Comparison of ENCODE assay signal across 8 cellular contexts in genomic region chr5:154189819-154190651, GRCh38. TPM values are rescaled to one million over a fixed set of nuclear protein-coding genes. Genes with fewer than 3 reads are reported as not detected.
DNase-seq lines count a peak whose midpoint lies in the region; ATAC-seq and TF ChIP-seq lines count a peak whose summit lies in the region.

No MANE protein-coding gene starts in this region.

- H3K9ac ChIP-seq in adipocyte (ENCODE audit: low read length), result peak overlapping the region; percentile 85

- H3K4me1 ChIP-seq in GM23338 (ENCODE audit: insufficient read depth) (peaks cover 44% of the 10 kb centered on the region), adipocyte (ENCODE audit: control insufficient read depth, insufficient read depth, low read length) (peaks cover 38% of the 10 kb centered on the region), left ventricle myocardium inferior (peaks cover 57% of the 10 kb centered on the region), urinary bladder (ENCODE audit: insufficient read depth) (no peaks in the 10 kb centered on the region)

- H3K27ac ChIP-seq in GM23338 (ENCODE audit: low read depth) (no peak overlapping the region), left ventricle myocardium inferior (replicated peaks) (peak overlapping the region; percentile 93), urinary bladder (ENCODE audit: low read depth) (no peak overlapping the region)

- H3K9me2 ChIP-seq in GM23338 (ENCODE audit: insufficient read depth), result no peaks in the 10 kb centered on the region

- H3K27me3 Mint-ChIP-seq in GM23338 (ENCODE audit: insufficient read depth, low read depth, poor library complexity), result peaks cover 27% of the 10 kb centered on the region
- peaks cover 60% of the 10 kb centered on the region for H3K27me3 Mint-ChIP-seq in progenitor cell of endocrine pancreas

- H3F3A ChIP-seq in GM23338 (replicated peaks; ENCODE audit: low read depth), result peaks cover 11% of the 10 kb centered on the region; the same call in 1 of the 2 replicates

- no peaks in the 10 kb centered on the region for H3K9me3 ChIP-seq in adipocyte (ENCODE audit: control insufficient read depth, low read length)
- no peaks in the 10 kb centered on the region for H3K9me3 ChIP-seq in left ventricle myocardium inferior (replicated peaks)

- H3K27me3 ChIP-seq in GM23338 (ENCODE audit: insufficient read depth), result peaks cover 54% of the 10 kb centered on the region
- H3K27me3 ChIP-seq in adipocyte (replicated peaks; ENCODE audit: control insufficient read depth, insufficient read depth, low read length), result no peaks in the 10 kb centered on the region
- no peaks in the 10 kb centered on the region for H3K27me3 ChIP-seq in left ventricle myocardium inferior (ENCODE audit: low read depth)

- H3K79me2 ChIP-seq in GM23338 (replicated peaks; ENCODE audit: insufficient read depth), result peaks cover 12% of the 10 kb centered on the region; the same call in 1 of the 2 replicates

- peaks cover 3% of the 10 kb centered on the region; the same call in 1 of the 2 replicates for H4K20me1 ChIP-seq in GM23338 (replicated peaks; ENCODE audit: insufficient read depth)

- H2AFZ ChIP-seq in GM23338, result peak overlapping the region; percentile 99

- WGBS in urinary bladder, result under 1% methylated on average over 80 of the region's 80 CpGs

- H3K4me1 Mint-ChIP-seq in GM23338 (peaks cover 47% of the 10 kb centered on the region), progenitor cell of endocrine pancreas (ENCODE audit: low read depth) (peaks cover 16% of the 10 kb centered on the region)

- TF ChIP-seq CTCF in GM23338 (conservative IDR thresholded peaks at IDR 0.05; ENCODE audit: low read depth in 2 of 2) (peak; percentile 33 to 35), left ventricle myocardium inferior (IDR thresholded peaks at IDR 0.05; ENCODE audit: borderline replicate concordance) (peak; percentile 49), progenitor cell of endocrine pancreas (IDR thresholded peaks at IDR 0.05; ENCODE audit: unreplicated experiment) (peak; percentile 50)

- peak; percentile 92 for DNase-seq in GM23338 (ENCODE audit: low spot score)
- DNase-seq in Kasumi-1 (lab: John Stamatoyannopoulos, UW), result peak; percentile 57 to 62
- DNase-seq in SW480 (ENCODE audit: low spot score), result peak; percentile 77
- DNase-seq in adipocyte (ENCODE audit: low read depth), result peak; percentile 92
- peak; percentile 89 for DNase-seq in left ventricle myocardium inferior
- DNase-seq in progenitor cell of endocrine pancreas (ENCODE audit: low spot score, unreplicated experiment), result peak; percentile 57

- peak; percentile 79 for ATAC-seq in GM23338

- H3K9me3 Mint-ChIP-seq in GM23338 (no peaks in the 10 kb centered on the region), progenitor cell of endocrine pancreas (ENCODE audit: low read depth) (no peaks in the 10 kb centered on the region)

- H3K4me3 Mint-ChIP-seq in GM23338, result peak overlapping the region; percentile 77
- peak overlapping the region; percentile 78 for H3K4me3 Mint-ChIP-seq in progenitor cell of endocrine pancreas (ENCODE audit: low read depth)

- peak overlapping the region; percentile 73 for H3K4me3 ChIP-seq in GM23338
- peak overlapping the region; percentile 85 for H3K4me3 ChIP-seq in adipocyte (ENCODE audit: low read length)
- peak overlapping the region; percentile 95 for H3K4me3 ChIP-seq in left ventricle myocardium inferior
- H3K4me3 ChIP-seq in urinary bladder (ENCODE audit: low read depth, low read length), result peak overlapping the region; percentile 81

- H3K4me2 ChIP-seq in GM23338, result peak overlapping the region; percentile 96

- TF ChIP-seq POLR2A in GM10847 (IDR thresholded peaks at IDR 0.05; ENCODE audit: extremely low read depth, insufficient read length), result peak; percentile 21

- no peaks in the 10 kb centered on the region for H3K36me3 ChIP-seq in GM23338 (ENCODE audit: insufficient read depth)
- no peaks in the 10 kb centered on the region for H3K36me3 ChIP-seq in adipocyte (ENCODE audit: control insufficient read depth, insufficient read depth, low read length, severe bottlenecking)
- H3K36me3 ChIP-seq in left ventricle myocardium inferior, result no peaks in the 10 kb centered on the region
- no peaks in the 10 kb centered on the region for H3K36me3 ChIP-seq in urinary bladder (ENCODE audit: insufficient read depth)

- H3K36me3 Mint-ChIP-seq in GM23338 (ENCODE audit: low read depth) (no peaks in the 10 kb centered on the region; the same call in 2 of the 3 replicates), progenitor cell of endocrine pancreas (ENCODE audit: insufficient read depth) (no peaks in the 10 kb centered on the region)

- H3K27ac Mint-ChIP-seq in GM23338, result no peak overlapping the region
- peak overlapping the region; percentile 76 for H3K27ac Mint-ChIP-seq in progenitor cell of endocrine pancreas

- intact Hi-C loops in left ventricle myocardium inferior (cut with micrococcal nuclease), result loop anchor here (10.0 kb wide), 1 partner anchor 215 kb away; no protein-coding TSS in a partner anchor

TF ChIP-seq in GM23338, 12 proteins besides CTCF, POLR2A, EP300 and RAD21:
- peak; percentile 21; the same call in 1 of the 2 replicates for TF ChIP-seq POLR2AphosphoS5 (IDR thresholded peaks at IDR 0.05; ENCODE audit: low read depth)
- TF ChIP-seq ETS1 (IDR thresholded peaks at IDR 0.05), result no peak

RNA-seq across cellular contexts. Expression of gene GALNT10, which starts 0.5 kb away (rescaled TPM):
- total RNA-seq in GM23338 (2014; rRNA removed; shearing (Covaris generic)), result 9.4 and 12.9 TPM in 2 replicates
- 2.6 and 3.2 TPM in 2 replicates for polyA plus RNA-seq in GM23338 (2016; fragmentation: Nextera tagmentation; extraction: Ambion mirVana)
- 11.5 TPM for total RNA-seq in left ventricle myocardium inferior
- total RNA-seq in progenitor cell of endocrine pancreas, result 20.6 and 28.9 TPM in 2 replicates
- total RNA-seq in urinary bladder, result 19.4 TPM
- polyA plus RNA-seq in urinary bladder, result 15.7 TPM
